ENCODE assay signal across 14 cellular contexts in the genomic region with DNA sequence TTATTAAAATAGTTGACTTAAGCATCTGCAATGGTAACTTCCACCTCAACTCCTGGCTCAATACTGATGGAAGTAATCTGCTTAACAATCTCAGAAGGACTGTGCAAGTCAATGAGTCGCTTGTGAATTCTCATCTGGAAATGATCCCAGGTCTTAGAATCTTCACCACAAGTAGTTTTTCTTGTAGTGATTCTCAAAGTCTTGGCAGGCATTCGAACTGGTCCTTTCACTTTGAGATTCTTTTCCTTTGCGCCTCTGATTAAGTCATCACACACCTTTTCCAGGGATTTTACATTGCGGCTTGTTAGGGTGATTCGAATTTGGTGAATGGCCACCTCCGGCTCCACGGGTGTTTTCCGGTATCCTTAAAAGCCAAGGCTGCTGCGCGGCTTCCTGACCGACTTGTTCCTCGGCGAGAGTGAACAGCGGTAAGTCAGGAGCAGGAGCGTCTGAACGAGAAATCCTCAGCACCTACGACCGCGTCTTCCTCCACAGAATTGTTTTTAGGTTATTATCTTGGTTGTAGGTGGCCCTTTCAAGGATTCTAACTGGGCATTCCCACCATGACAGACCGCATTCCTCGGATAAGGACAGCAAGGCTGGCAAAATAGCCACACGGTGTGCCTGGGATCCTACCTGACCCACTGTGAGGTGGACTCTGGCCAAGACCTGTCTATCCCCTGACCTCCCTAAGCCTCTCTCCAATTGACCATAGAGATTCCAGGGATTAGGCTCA. TPM values are rescaled to one million over a fixed set of nuclear protein-coding genes. Genes with fewer than 3 reads are reported as not detected.
A peak's percentile ranks its signal among the peaks of the same experiment; 100 is the strongest.
DNase-seq lines count a peak whose midpoint lies in the region; ATAC-seq and TF ChIP-seq lines count a peak whose summit lies in the region.
"Had no signal": no experiment of that assay in that cellular context is flagged by ENCODE, and none has a peak within 500 bp of the region (broad histone marks: within the 10 kb centered on the region; RNA-seq: fewer than 3 reads in every experiment).

No MANE protein-coding gene starts in this region.

- no peaks in the 10 kb centered on the region for H3K27me3 Mint-ChIP-seq in activated CD8-positive, alpha-beta T cell treated with anti-CD3 and anti-CD28 coated beads, Interleukin-2, amount 10 ng/mL, durations not matched to agents 7 days and 5 days (ENCODE audit: low read depth)
- H3K27me3 Mint-ChIP-seq: CD8-positive, alpha-beta memory T cell; T-cell had no signal

- no peaks in the 10 kb centered on the region for H3K27me3 ChIP-seq in RWPE2 (ENCODE audit: insufficient read depth, poor library complexity, severe bottlenecking)
- H3K27me3 ChIP-seq in fibroblast of lung (ENCODE audit: control insufficient read depth, insufficient read depth, low read length) = no peaks in the 10 kb centered on the region

- H3K4me3 ChIP-seq in RWPE2 (ENCODE audit: severe bottlenecking) (no peak overlapping the region), fibroblast of lung (replicated peaks in 1 of 4; ENCODE audit: control extremely low read depth in 1 of 4, insufficient read depth in 1 of 4, low read depth in 3 of 4, low read length in 4 of 4) (no peak overlapping the region)

- intact Hi-C loops in posterior vena cava (cut with DNase I) = loop anchor here in 1 of 2 donors (10.0 kb wide), 1 partner anchor 103 kb away; a partner anchor contains a TSS

- H3K4me1 ChIP-seq in RWPE2 (ENCODE audit: insufficient read depth, poor library complexity, severe bottlenecking) = peaks cover 50% of the 10 kb centered on the region
- peaks cover 32% of the 10 kb centered on the region for H3K4me1 ChIP-seq in fibroblast of lung (ENCODE audit: control insufficient read depth, extremely low read depth, insufficient read depth, low read length)

- TF ChIP-seq CTCF in RWPE2 (IDR thresholded peaks at IDR 0.05; ENCODE audit: poor library complexity, severe bottlenecking) = no peak
- TF ChIP-seq CTCF in fibroblast of lung (conservative IDR thresholded peaks at IDR 0.05 in 1 of 2, IDR thresholded peaks at IDR 0.05 in 1 of 2; ENCODE audit: low read depth in 1 of 2, low read length in 2 of 2) = no peak

- CTCF ChIA-PET in activated CD8-positive, alpha-beta T cell treated with anti-CD3 and anti-CD28 coated beads, Interleukin-2, amount 10 ng/mL, durations not matched to agents 7 days and 5 days (lab: Charles Lee) = interaction anchor here (15.2 kb wide), 1 partner anchor 106 kb away, joined by 335 read pairs; no protein-coding TSS in a partner anchor

- no peak overlapping the region for H3K27ac Mint-ChIP-seq in activated CD8-positive, alpha-beta T cell treated with anti-CD3 and anti-CD28 coated beads, Interleukin-2, amount 10 ng/mL, durations not matched to agents 7 days and 5 days
- H3K27ac Mint-ChIP-seq: activated naive CD4-positive, alpha-beta T cell treated with anti-CD3 and anti-CD28 coated beads for 36 hours; T-cell had no signal

- H3K27ac ChIP-seq in RWPE2 (ENCODE audit: poor library complexity, severe bottlenecking) = peak overlapping the region; percentile 99
- H3K27ac ChIP-seq in fibroblast of lung (ENCODE audit: insufficient read depth, low read length) = peak overlapping the region; percentile 94

- H3K36me3 ChIP-seq in RWPE2 (ENCODE audit: low read depth) (no peaks in the 10 kb centered on the region), fibroblast of lung (ENCODE audit: control insufficient read depth, insufficient read depth, low read length) (no peaks in the 10 kb centered on the region)

- H3K4me1 Mint-ChIP-seq in activated CD8-positive, alpha-beta T cell treated with anti-CD3 and anti-CD28 coated beads, Interleukin-2, amount 10 ng/mL, durations not matched to agents 7 days and 5 days (ENCODE audit: low read depth) = peaks cover 36% of the 10 kb centered on the region

- DNase-seq in ELR (ENCODE audit: low read depth) = peak; percentile 73
- DNase-seq in RWPE2 (ENCODE audit: low spot score) = no peak
- peak; percentile 87 to 95 for DNase-seq in fibroblast of lung (ENCODE audit: low read depth in 2 of 2)
- peak; percentile 69 for DNase-seq in posterior vena cava (ENCODE audit: low spot score)
- no peak for DNase-seq in iPS-NIHi11 (ENCODE audit: low spot score)
- no peak for DNase-seq in activated CD8-positive, alpha-beta T cell treated with anti-CD3 and anti-CD28 coated beads, Interleukin-2, amount 10 ng/mL, durations not matched to agents 7 days and 5 days
- DNase-seq in DMS79 (lab: John Stamatoyannopoulos, UW) = no peak
- DNase-seq: activated CD4-positive, alpha-beta T cell treated with anti-CD3 and anti-CD28 coated beads for 4 hours; activated naive CD4-positive, alpha-beta T cell treated with anti-CD3 and anti-CD28 coated beads for 36 hours; CD8-positive, alpha-beta memory T cell; Kasumi-1; kidney; T-cell had no signal

- H3K9me3 Mint-ChIP-seq in activated CD8-positive, alpha-beta T cell treated with anti-CD3 and anti-CD28 coated beads, Interleukin-2, amount 10 ng/mL, durations not matched to agents 7 days and 5 days (ENCODE audit: insufficient read depth) = no peaks in the 10 kb centered on the region
- H3K9me3 Mint-ChIP-seq: activated naive CD4-positive, alpha-beta T cell treated with anti-CD3 and anti-CD28 coated beads for 36 hours; CD8-positive, alpha-beta memory T cell; T-cell had no signal

- ATAC-seq in RWPE2 (ENCODE audit: low read depth) (no peak), GM19467 (IDR thresholded peaks at IDR 0.05; ENCODE audit: unreplicated experiment) (no peak)
- ATAC-seq in activated CD8-positive, alpha-beta T cell treated with anti-CD3 and anti-CD28 coated beads, Interleukin-2, amount 10 ng/mL, durations not matched to agents 7 days and 5 days = no peak
- ATAC-seq: T-cell had no signal

- H3K79me2 ChIP-seq in fibroblast of lung (ENCODE audit: control insufficient read depth, insufficient read depth, low read length) = no peaks in the 10 kb centered on the region

- no peaks in the 10 kb centered on the region for H4K20me1 ChIP-seq in fibroblast of lung (ENCODE audit: control insufficient read depth, extremely low read depth, insufficient read depth, low read length)

- POLR2A ChIA-PET in activated CD8-positive, alpha-beta T cell treated with anti-CD3 and anti-CD28 coated beads, Interleukin-2, amount 10 ng/mL, durations not matched to agents 7 days and 5 days (lab: Charles Lee) = no interaction called here

- H3K9me3 ChIP-seq in RWPE2 (ENCODE audit: severe bottlenecking) (no peaks in the 10 kb centered on the region), fibroblast of lung (ENCODE audit: control insufficient read depth, insufficient read depth, low read depth, low read length) (no peaks in the 10 kb centered on the region)

- no peak overlapping the region for H3K9ac ChIP-seq in fibroblast of lung (ENCODE audit: insufficient read depth, low read length)

- peak overlapping the region; percentile 66 for H3K4me2 ChIP-seq in fibroblast of lung (ENCODE audit: extremely low read depth, insufficient read depth, low read length)

- H3K4me3 Mint-ChIP-seq in activated CD8-positive, alpha-beta T cell treated with anti-CD3 and anti-CD28 coated beads, Interleukin-2, amount 10 ng/mL, durations not matched to agents 7 days and 5 days = no peak overlapping the region
- H3K4me3 Mint-ChIP-seq: activated naive CD4-positive, alpha-beta T cell treated with anti-CD3 and anti-CD28 coated beads for 36 hours; CD8-positive, alpha-beta memory T cell; T-cell had no signal

- H3K36me3 Mint-ChIP-seq in activated CD8-positive, alpha-beta T cell treated with anti-CD3 and anti-CD28 coated beads, Interleukin-2, amount 10 ng/mL, durations not matched to agents 7 days and 5 days (ENCODE audit: low read depth) = no peaks in the 10 kb centered on the region
- H3K36me3 Mint-ChIP-seq: CD8-positive, alpha-beta memory T cell; T-cell had no signal

- no peak overlapping the region for H2AFZ ChIP-seq in fibroblast of lung (ENCODE audit: low read length)

RNA-seq across cellular contexts. Expression of a gene that starts 23.8 kb away (rescaled TPM):
- total RNA-seq in fibroblast of lung (36.7 and 61.3 TPM in 2 replicates), posterior vena cava (10 to 100 TPM; 41.0 to 43.6 TPM)
- polyA plus RNA-seq in fibroblast of lung = 77.3 and 154 TPM in 2 replicates
- polyA plus RNA-seq in fibroblast of lung (2012) = 47.5 and 107 TPM in 2 replicates
- polyA minus RNA-seq in fibroblast of lung (ENCODE audit: low replicate concordance) = 33.9 and 98.6 TPM in 2 replicates
- total RNA-seq in activated CD8-positive, alpha-beta T cell treated with anti-CD3 and anti-CD28 coated beads, Interleukin-2, amount 10 ng/mL, durations not matched to agents 7 days and 5 days = 100 to 1,000 TPM; 115 to 120 TPM

RNA-seq across cellular contexts. Expression of a gene that starts 37.6 kb away (rescaled TPM):
- total RNA-seq in fibroblast of lung (11.0 and 17.0 TPM in 2 replicates), posterior vena cava (10 to 100 TPM; 12.7 to 23.8 TPM)
- polyA plus RNA-seq in fibroblast of lung = 10.5 and 18.0 TPM in 2 replicates
- 52.6 and 77.5 TPM in 2 replicates for polyA plus RNA-seq in fibroblast of lung (2012)
- 9.9 and 22.2 TPM in 2 replicates for polyA minus RNA-seq in fibroblast of lung (ENCODE audit: low replicate concordance)
- total RNA-seq in activated CD8-positive, alpha-beta T cell treated with anti-CD3 and anti-CD28 coated beads, Interleukin-2, amount 10 ng/mL, durations not matched to agents 7 days and 5 days = 10 to 100 TPM; 32.4 to 35.4 TPM

Comparison
In these comparisons a context has a peak if more than half of its experiments do, and no peak if none do; other contexts are left out.
1. DNase-seq: peak in ELR (single experiment), fibroblast of lung (2 of 2) and posterior vena cava (single experiment); none in RWPE2 (single experiment), iPS-NIHi11 (single experiment), activated CD8-positive, alpha-beta T cell treated with anti-CD3 and anti-CD28 coated beads, Interleukin-2, amount 10 ng/mL, durations not matched to agents 7 days and 5 days (single experiment) and DMS79 (single experiment).